Comparison of ENCODE assay signal across 1 cellular context in the genomic region with DNA sequence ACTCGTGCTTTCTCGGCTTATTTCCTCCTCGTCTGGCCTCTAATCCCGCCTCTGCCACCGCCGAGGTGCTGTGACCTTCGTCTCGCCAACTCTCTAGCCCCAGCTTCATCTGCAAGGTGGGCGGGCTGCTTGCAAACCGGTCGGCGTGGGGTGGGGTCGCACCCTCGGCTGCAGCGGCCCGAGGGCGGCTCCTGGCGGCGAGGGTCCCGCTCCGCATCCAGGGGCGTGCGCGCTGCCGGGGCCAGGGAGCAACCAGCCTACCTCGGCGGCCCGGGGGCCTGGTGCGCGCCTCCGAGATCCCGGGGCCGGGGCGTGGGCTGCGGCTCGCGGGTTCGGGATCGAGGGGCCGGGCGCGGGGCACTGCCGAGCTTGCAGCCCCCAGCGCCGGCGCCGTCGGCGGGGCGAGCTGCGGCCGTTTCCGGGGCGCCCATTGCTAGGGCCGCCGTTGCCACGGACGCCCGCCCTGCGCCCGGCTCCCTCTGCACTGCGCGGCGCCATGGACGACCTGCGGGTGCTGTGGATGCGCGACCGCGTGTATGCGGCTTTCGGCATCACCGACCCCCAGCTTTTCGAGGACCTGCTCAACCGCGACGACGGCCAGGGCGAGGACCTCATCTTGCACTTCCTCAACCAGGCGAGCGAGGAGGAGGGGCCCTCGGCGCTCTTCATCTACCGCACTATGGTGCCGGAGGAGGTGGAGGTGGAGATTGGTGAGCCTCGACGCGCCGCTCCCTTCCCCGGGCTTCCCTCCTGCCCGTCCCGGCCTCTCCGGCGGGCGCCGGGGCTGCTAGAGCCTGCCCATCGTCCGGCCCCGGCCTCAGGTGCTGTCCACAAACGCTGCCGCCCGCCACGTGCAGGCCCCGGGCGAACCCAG.
TF ChIP-seq lines count a peak whose summit lies in the region.

A gene with protein sequence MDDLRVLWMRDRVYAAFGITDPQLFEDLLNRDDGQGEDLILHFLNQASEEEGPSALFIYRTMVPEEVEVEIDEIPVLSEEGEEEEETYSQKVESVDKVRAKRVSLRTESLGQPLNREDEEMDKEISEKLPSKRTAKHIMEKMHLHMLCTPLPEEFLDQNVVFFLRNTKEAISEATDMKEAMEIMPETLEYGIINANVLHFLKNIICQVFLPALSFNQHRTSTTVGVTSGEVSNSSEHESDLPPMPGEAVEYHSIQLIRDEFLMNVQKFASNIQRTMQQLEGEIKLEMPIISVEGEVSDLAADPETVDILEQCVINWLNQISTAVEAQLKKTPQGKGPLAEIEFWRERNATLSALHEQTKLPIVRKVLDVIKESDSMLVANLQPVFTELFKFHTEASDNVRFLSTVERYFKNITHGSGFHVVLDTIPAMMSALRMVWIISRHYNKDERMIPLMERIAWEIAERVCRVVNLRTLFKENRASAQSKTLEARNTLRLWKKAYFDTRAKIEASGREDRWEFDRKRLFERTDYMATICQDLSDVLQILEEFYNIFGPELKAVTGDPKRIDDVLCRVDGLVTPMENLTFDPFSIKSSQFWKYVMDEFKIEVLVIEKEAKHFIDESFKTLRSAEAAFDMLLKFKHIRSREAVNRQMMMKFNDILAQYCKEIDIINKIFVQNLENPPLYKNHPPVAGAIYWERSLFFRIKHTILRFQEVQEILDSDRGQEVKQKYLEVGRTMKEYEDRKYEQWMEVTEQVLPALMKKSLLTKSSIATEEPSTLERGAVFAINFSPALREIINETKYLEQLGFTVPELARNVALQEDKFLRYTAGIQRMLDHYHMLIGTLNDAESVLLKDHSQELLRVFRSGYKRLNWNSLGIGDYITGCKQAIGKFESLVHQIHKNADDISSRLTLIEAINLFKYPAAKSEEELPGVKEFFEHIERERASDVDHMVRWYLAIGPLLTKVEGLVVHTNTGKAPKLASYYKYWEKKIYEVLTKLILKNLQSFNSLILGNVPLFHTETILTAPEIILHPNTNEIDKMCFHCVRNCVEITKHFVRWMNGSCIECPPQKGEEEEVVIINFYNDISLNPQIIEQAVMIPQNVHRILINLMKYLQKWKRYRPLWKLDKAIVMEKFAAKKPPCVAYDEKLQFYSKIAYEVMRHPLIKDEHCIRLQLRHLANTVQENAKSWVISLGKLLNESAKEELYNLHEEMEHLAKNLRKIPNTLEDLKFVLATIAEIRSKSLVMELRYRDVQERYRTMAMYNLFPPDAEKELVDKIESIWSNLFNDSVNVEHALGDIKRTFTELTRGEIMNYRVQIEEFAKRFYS (N-terminal part only) (plus strand): TSS at position 461 of the 874 bp plus-strand sequence. CDS start 36 bp downstream, at position 497.

TF ChIP-seq in neural cell, 6 proteins besides CTCF, POLR2A, EP300 and RAD21 (continued from another document):
- TF ChIP-seq, protein P1, sequence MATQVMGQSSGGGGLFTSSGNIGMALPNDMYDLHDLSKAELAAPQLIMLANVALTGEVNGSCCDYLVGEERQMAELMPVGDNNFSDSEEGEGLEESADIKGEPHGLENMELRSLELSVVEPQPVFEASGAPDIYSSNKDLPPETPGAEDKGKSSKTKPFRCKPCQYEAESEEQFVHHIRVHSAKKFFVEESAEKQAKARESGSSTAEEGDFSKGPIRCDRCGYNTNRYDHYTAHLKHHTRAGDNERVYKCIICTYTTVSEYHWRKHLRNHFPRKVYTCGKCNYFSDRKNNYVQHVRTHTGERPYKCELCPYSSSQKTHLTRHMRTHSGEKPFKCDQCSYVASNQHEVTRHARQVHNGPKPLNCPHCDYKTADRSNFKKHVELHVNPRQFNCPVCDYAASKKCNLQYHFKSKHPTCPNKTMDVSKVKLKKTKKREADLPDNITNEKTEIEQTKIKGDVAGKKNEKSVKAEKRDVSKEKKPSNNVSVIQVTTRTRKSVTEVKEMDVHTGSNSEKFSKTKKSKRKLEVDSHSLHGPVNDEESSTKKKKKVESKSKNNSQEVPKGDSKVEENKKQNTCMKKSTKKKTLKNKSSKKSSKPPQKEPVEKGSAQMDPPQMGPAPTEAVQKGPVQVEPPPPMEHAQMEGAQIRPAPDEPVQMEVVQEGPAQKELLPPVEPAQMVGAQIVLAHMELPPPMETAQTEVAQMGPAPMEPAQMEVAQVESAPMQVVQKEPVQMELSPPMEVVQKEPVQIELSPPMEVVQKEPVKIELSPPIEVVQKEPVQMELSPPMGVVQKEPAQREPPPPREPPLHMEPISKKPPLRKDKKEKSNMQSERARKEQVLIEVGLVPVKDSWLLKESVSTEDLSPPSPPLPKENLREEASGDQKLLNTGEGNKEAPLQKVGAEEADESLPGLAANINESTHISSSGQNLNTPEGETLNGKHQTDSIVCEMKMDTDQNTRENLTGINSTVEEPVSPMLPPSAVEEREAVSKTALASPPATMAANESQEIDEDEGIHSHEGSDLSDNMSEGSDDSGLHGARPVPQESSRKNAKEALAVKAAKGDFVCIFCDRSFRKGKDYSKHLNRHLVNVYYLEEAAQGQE (IDR thresholded peaks at IDR 0.05; ENCODE audit: borderline replicate concordance), result no peak
- TF ChIP-seq MXI1 (conservative IDR thresholded peaks at IDR 0.05; ENCODE audit: poor library complexity, severe bottlenecking), result peak; percentile 29
